ENCODE assay signal across 1 cellular context in the genomic region with DNA sequence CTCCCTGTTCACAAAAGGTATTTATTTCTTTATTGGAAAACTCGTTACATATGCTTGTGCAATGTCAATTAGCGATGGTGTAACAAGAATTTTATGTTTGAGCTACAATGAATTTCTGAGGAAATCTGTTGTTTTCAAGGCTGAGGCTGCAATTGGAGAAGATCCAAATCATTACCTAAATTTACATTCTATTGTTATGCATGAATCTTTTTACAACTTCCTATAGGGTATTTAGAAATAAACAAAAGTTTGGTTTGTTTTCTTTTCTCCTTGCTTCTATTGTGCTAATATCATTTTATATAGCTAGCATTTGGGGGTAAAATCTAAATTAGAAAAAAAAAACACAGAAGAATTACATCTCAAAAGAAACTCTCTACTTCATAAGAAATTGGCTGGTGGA.
A peak's percentile ranks its signal among the peaks of the same experiment; 100 is the strongest.
TF ChIP-seq lines count a peak whose summit lies in the region.

No MANE protein-coding gene starts in this region.

TF ChIP-seq in H1, 55 proteins besides CTCF, POLR2A, EP300 and RAD21:
- TF ChIP-seq NANOG (IDR thresholded peaks at IDR 0.05; ENCODE audit: insufficient read depth, low read depth, low read length, poor library complexity, severe bottlenecking) (no peak), KDM1A (IDR thresholded peaks at IDR 0.05; ENCODE audit: borderline replicate concordance, low read length) (no peak), HDAC2 (IDR thresholded peaks at IDR 0.05; ENCODE audit: borderline replicate concordance in 1 of 2, low read depth in 2 of 2, low read length in 2 of 2) (no peak), BRCA1 (IDR thresholded peaks at IDR 0.05; ENCODE audit: low read depth, low read length) (no peak), SP1 (IDR thresholded peaks at IDR 0.05; ENCODE audit: low read depth, low read length) (no peak), GABPA (IDR thresholded peaks at IDR 0.05; ENCODE audit: borderline replicate concordance, insufficient read depth, low read length) (no peak), POU5F1 (IDR thresholded peaks at IDR 0.05; ENCODE audit: low read depth, low read length) (peak; percentile 79; the same call in 1 of the 2 replicates), YY1 (IDR thresholded peaks at IDR 0.05; ENCODE audit: low read depth, low read length) (no peak), SUZ12 (IDR thresholded peaks at IDR 0.05; ENCODE audit: low read length) (no peak), POLR2AphosphoS5 (IDR thresholded peaks at IDR 0.05; ENCODE audit: low read depth, low read length) (no peak), HDAC6 (IDR thresholded peaks at IDR 0.05; ENCODE audit: low read depth, low read length) (no peak), CEBPB (IDR thresholded peaks at IDR 0.05; ENCODE audit: low read depth, low read length) (0 out of 2 replicates have a peak, but pooled peaks have one; percentile 24), SIRT6 (IDR thresholded peaks at IDR 0.05; ENCODE audit: low read length) (no peak), EZH2 (IDR thresholded peaks at IDR 0.05; ENCODE audit: low read depth, low read length, severe bottlenecking) (no peak), CBX8 (IDR thresholded peaks at IDR 0.05; ENCODE audit: borderline replicate concordance, low read depth, low read length) (no peak), RFX5 (IDR thresholded peaks at IDR 0.05; ENCODE audit: borderline replicate concordance, low read depth, low read length) (no peak), JUND (IDR thresholded peaks at IDR 0.05; ENCODE audit: low read length) (no peak), TAF1 (IDR thresholded peaks at IDR 0.05; ENCODE audit: low read depth, low read length) (no peak), CHD2 (IDR thresholded peaks at IDR 0.05; ENCODE audit: low read length) (no peak), RBBP5 (IDR thresholded peaks at IDR 0.05; ENCODE audit: borderline replicate concordance, low read depth, low read length) (no peak), PHF8 (conservative IDR thresholded peaks at IDR 0.05; ENCODE audit: low read depth, low read length) (no peak)
- TF ChIP-seq, protein P1, sequence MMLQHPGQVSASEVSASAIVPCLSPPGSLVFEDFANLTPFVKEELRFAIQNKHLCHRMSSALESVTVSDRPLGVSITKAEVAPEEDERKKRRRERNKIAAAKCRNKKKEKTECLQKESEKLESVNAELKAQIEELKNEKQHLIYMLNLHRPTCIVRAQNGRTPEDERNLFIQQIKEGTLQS (IDR thresholded peaks at IDR 0.05; ENCODE audit: insufficient read depth, low read depth, low read length): no peak
- TF ChIP-seq, protein P2, sequence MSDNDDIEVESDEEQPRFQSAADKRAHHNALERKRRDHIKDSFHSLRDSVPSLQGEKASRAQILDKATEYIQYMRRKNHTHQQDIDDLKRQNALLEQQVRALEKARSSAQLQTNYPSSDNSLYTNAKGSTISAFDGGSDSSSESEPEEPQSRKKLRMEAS (IDR thresholded peaks at IDR 0.05): no peak
- TF ChIP-seq, protein P3, sequence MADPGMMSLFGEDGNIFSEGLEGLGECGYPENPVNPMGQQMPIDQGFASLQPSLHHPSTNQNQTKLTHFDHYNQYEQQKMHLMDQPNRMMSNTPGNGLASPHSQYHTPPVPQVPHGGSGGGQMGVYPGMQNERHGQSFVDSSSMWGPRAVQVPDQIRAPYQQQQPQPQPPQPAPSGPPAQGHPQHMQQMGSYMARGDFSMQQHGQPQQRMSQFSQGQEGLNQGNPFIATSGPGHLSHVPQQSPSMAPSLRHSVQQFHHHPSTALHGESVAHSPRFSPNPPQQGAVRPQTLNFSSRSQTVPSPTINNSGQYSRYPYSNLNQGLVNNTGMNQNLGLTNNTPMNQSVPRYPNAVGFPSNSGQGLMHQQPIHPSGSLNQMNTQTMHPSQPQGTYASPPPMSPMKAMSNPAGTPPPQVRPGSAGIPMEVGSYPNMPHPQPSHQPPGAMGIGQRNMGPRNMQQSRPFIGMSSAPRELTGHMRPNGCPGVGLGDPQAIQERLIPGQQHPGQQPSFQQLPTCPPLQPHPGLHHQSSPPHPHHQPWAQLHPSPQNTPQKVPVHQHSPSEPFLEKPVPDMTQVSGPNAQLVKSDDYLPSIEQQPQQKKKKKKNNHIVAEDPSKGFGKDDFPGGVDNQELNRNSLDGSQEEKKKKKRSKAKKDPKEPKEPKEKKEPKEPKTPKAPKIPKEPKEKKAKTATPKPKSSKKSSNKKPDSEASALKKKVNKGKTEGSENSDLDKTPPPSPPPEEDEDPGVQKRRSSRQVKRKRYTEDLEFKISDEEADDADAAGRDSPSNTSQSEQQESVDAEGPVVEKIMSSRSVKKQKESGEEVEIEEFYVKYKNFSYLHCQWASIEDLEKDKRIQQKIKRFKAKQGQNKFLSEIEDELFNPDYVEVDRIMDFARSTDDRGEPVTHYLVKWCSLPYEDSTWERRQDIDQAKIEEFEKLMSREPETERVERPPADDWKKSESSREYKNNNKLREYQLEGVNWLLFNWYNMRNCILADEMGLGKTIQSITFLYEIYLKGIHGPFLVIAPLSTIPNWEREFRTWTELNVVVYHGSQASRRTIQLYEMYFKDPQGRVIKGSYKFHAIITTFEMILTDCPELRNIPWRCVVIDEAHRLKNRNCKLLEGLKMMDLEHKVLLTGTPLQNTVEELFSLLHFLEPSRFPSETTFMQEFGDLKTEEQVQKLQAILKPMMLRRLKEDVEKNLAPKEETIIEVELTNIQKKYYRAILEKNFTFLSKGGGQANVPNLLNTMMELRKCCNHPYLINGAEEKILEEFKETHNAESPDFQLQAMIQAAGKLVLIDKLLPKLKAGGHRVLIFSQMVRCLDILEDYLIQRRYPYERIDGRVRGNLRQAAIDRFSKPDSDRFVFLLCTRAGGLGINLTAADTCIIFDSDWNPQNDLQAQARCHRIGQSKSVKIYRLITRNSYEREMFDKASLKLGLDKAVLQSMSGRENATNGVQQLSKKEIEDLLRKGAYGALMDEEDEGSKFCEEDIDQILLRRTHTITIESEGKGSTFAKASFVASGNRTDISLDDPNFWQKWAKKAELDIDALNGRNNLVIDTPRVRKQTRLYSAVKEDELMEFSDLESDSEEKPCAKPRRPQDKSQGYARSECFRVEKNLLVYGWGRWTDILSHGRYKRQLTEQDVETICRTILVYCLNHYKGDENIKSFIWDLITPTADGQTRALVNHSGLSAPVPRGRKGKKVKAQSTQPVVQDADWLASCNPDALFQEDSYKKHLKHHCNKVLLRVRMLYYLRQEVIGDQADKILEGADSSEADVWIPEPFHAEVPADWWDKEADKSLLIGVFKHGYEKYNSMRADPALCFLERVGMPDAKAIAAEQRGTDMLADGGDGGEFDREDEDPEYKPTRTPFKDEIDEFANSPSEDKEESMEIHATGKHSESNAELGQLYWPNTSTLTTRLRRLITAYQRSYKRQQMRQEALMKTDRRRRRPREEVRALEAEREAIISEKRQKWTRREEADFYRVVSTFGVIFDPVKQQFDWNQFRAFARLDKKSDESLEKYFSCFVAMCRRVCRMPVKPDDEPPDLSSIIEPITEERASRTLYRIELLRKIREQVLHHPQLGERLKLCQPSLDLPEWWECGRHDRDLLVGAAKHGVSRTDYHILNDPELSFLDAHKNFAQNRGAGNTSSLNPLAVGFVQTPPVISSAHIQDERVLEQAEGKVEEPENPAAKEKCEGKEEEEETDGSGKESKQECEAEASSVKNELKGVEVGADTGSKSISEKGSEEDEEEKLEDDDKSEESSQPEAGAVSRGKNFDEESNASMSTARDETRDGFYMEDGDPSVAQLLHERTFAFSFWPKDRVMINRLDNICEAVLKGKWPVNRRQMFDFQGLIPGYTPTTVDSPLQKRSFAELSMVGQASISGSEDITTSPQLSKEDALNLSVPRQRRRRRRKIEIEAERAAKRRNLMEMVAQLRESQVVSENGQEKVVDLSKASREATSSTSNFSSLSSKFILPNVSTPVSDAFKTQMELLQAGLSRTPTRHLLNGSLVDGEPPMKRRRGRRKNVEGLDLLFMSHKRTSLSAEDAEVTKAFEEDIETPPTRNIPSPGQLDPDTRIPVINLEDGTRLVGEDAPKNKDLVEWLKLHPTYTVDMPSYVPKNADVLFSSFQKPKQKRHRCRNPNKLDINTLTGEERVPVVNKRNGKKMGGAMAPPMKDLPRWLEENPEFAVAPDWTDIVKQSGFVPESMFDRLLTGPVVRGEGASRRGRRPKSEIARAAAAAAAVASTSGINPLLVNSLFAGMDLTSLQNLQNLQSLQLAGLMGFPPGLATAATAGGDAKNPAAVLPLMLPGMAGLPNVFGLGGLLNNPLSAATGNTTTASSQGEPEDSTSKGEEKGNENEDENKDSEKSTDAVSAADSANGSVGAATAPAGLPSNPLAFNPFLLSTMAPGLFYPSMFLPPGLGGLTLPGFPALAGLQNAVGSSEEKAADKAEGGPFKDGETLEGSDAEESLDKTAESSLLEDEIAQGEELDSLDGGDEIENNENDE (IDR thresholded peaks at IDR 0.05; ENCODE audit: insufficient replicate concordance, low read length): peak; percentile 85
- TF ChIP-seq, protein P4, sequence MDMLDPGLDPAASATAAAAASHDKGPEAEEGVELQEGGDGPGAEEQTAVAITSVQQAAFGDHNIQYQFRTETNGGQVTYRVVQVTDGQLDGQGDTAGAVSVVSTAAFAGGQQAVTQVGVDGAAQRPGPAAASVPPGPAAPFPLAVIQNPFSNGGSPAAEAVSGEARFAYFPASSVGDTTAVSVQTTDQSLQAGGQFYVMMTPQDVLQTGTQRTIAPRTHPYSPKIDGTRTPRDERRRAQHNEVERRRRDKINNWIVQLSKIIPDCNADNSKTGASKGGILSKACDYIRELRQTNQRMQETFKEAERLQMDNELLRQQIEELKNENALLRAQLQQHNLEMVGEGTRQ (IDR thresholded peaks at IDR 0.05; ENCODE audit: low read length): no peak
